Comparison of ENCODE assay signal across 38 cellular contexts in the genomic region with DNA sequence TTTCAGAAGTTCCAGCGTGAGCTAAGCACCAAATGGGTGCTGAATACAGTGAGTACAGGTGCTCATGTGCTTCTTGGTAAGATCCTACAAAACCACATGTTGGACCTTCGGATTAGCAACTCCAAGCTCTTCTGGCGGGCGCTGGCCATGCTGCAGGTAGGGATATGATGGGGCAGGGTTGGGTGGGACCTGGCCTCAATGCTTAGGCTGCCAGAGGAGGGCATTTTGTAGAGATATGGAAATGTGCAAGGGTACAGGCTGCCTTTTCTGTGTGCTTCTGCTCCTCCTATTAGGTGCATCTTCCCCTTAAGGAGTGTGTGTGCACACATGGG. TPM values are rescaled to one million over a fixed set of nuclear protein-coding genes. Genes with fewer than 3 reads are reported as not detected.
"Had no signal": no experiment of that assay in that cellular context is flagged by ENCODE, and none has a peak within 500 bp of the region (broad histone marks: within the 10 kb centered on the region; RNA-seq: fewer than 3 reads in every experiment).

No MANE protein-coding gene starts in this region.

- H3K27me3 ChIP-seq: adrenal gland, body of pancreas, brain microvascular endothelial cell, breast epithelium had no signal

- H3K4me3 ChIP-seq: adrenal gland, body of pancreas, breast epithelium had no signal

- H3K4me1 Mint-ChIP-seq: activated B cell treated with CpG ODN at 0.5 μM for 24 hours; activated CD4-positive, alpha-beta T cell treated with anti-CD3 and anti-CD28 coated beads, Interleukin-2, amount 10 ng/mL, durations not matched to agents 24 days and 14 days; activated naive CD8-positive, alpha-beta T cell treated with anti-CD3 and anti-CD28 coated beads for 36 hours; activated T-helper 17 cell treated with anti-CD3 and anti-CD28 coated beads, Interleukin-2, amount 50 U/mL, for 72 hours had no signal

- H3K9me3 ChIP-seq: adrenal gland, body of pancreas, breast epithelium had no signal

- ATAC-seq: activated CD8-positive, alpha-beta T cell treated with anti-CD3 and anti-CD28 coated beads for 36 hours; activated naive CD4-positive, alpha-beta T cell treated with anti-CD3 and anti-CD28 coated beads, Interleukin-2, amount 50 U/mL, for 72 hours; activated T-cell treated with anti-CD3 and anti-CD28 coated beads, Interleukin-2, amount 50 U/mL, for 4 hours; activated T-cell treated with anti-CD3 and anti-CD28 coated beads, Interleukin-2, amount 50 U/mL, for 72 hours; activated T-helper 17 cell treated with anti-CD3 and anti-CD28 coated beads, Interleukin-2, amount 50 U/mL, for 72 hours; body of pancreas had no signal

- DNase-seq: activated B cell treated with CpG ODN at 0.5 μM for 24 hours; activated CD4-positive, alpha-beta memory T cell treated with anti-CD3 and anti-CD28 coated beads for 36 hours; activated CD4-positive, alpha-beta T cell treated with anti-CD3 and anti-CD28 coated beads for 4 hours; activated CD4-positive, alpha-beta T cell treated with anti-CD3 and anti-CD28 coated beads, Interleukin-2, amount 10 ng/mL, durations not matched to agents 24 days and 14 days; activated CD4-positive, alpha-beta T cell treated with anti-CD3 and anti-CD28 coated beads, Interleukin-2, amount 50 U/mL, for 1 hour; activated CD4-positive, alpha-beta T cell treated with anti-CD3 and anti-CD28 coated beads, Interleukin-2, amount 50 U/mL, for 4 hours; activated CD4-positive, CD25-positive, alpha-beta regulatory T cell treated with anti-CD3 and anti-CD28 coated beads, Interleukin-2, amount 50 U/mL, for 72 hours; activated CD8-positive, alpha-beta memory T cell treated with anti-CD3 and anti-CD28 coated beads, Interleukin-2, amount 50 U/mL, for 4 hours; activated CD8-positive, alpha-beta T cell treated with anti-CD3 and anti-CD28 coated beads for 36 hours; activated effector memory CD4-positive, alpha-beta T cell treated with anti-CD3 and anti-CD28 coated beads, Interleukin-2, amount 50 U/mL, for 16 hours; activated gamma-delta T cell treated with Interleukin-2 at 50 U/mL for 16 hours; activated naive CD4-positive, alpha-beta T cell; activated naive CD4-positive, alpha-beta T cell treated with anti-CD3 and anti-CD28 coated beads for 36 hours; activated naive CD4-positive, alpha-beta T cell treated with anti-CD3 and anti-CD28 coated beads, Interleukin-2, amount 50 U/mL, for 16 hours; activated naive CD8-positive, alpha-beta T cell treated with anti-CD3 and anti-CD28 coated beads for 36 hours; activated T-cell treated with anti-CD3 and anti-CD28 coated beads for 4 hours; activated T-cell treated with anti-CD3 and anti-CD28 coated beads, Interleukin-2, amount 50 U/mL, for 1 hour; activated T-cell treated with anti-CD3 and anti-CD28 coated beads, Interleukin-2, amount 50 U/mL, for 4 hours; activated T-cell treated with anti-CD3 and anti-CD28 coated beads, Interleukin-2, amount 50 U/mL, for 72 hours; adrenal gland; amniotic stem cell; aorta; body of pancreas; brain microvascular endothelial cell; central memory CD4-positive, alpha-beta T cell; T-helper 1 cell; T-helper 2 cell; T-helper 9 cell had no signal

- H3K36me3 ChIP-seq: adrenal gland, brain microvascular endothelial cell, breast epithelium had no signal

- H3K4me1 ChIP-seq: adrenal gland, body of pancreas, breast epithelium had no signal

- H3K36me3 Mint-ChIP-seq: activated CD4-positive, alpha-beta memory T cell treated with anti-CD3 and anti-CD28 coated beads for 36 hours; activated naive CD4-positive, alpha-beta T cell treated with anti-CD3 and anti-CD28 coated beads, Interleukin-2, amount 50 U/mL, for 72 hours; activated naive CD8-positive, alpha-beta T cell treated with anti-CD3 and anti-CD28 coated beads for 36 hours had no signal

- H3K4me3 Mint-ChIP-seq: activated B cell treated with CpG ODN at 0.5 μM for 24 hours; activated CD4-positive, alpha-beta memory T cell treated with anti-CD3 and anti-CD28 coated beads for 36 hours; activated CD4-positive, alpha-beta T cell treated with anti-CD3 and anti-CD28 coated beads, Interleukin-2, amount 10 ng/mL, durations not matched to agents 24 days and 14 days; activated CD8-positive, alpha-beta T cell treated with anti-CD3 and anti-CD28 coated beads for 36 hours; activated naive CD4-positive, alpha-beta T cell treated with anti-CD3 and anti-CD28 coated beads for 36 hours; activated naive CD8-positive, alpha-beta T cell treated with anti-CD3 and anti-CD28 coated beads for 36 hours; activated T-cell treated with anti-CD3 and anti-CD28 coated beads, Interleukin-2, amount 50 U/mL, for 4 hours; activated T-cell treated with anti-CD3 and anti-CD28 coated beads, Interleukin-2, amount 50 U/mL, for 72 hours; activated T-helper 1 cell treated with anti-CD3 and anti-CD28 coated beads, Interleukin-12 subunit alpha, Interleukin-12 subunit beta, Interleukin-2, Interleukin-4 antibody, amounts not matched to agents 30 ng/mL and 10 ng/mL and 1 ng/mL, durations not matched to agents 14 hours and 24 hours and 36 hours; activated T-helper 17 cell treated with anti-CD3 and anti-CD28 coated beads, Interleukin-2, amount 50 U/mL, for 72 hours; T-helper 1 cell treated with Interleukin-12 subunit alpha and Interleukin-12 subunit beta and Interleukin-4 antibody, amounts not matched to agents 30 μg/mL and 1 μg/mL, for 36 hours; T-helper 2 cell treated with Interferon-gamma antibody and Interleukin-4, amounts not matched to agents 5 μg/mL and 100 μg/mL, for 36 hours had no signal

- H3K27ac ChIP-seq: adrenal gland, body of pancreas, brain microvascular endothelial cell, breast epithelium, VCaP had no signal

- H3K9me3 Mint-ChIP-seq: activated B cell treated with CpG ODN at 0.5 μM for 24 hours; activated CD4-positive, alpha-beta memory T cell treated with anti-CD3 and anti-CD28 coated beads for 36 hours; activated CD4-positive, alpha-beta T cell treated with anti-CD3 and anti-CD28 coated beads, Interleukin-2, amount 10 ng/mL, durations not matched to agents 24 days and 14 days; activated CD8-positive, alpha-beta T cell treated with anti-CD3 and anti-CD28 coated beads for 36 hours; activated naive CD4-positive, alpha-beta T cell treated with anti-CD3 and anti-CD28 coated beads for 36 hours; activated naive CD4-positive, alpha-beta T cell treated with anti-CD3 and anti-CD28 coated beads, Interleukin-2, amount 50 U/mL, for 72 hours; activated naive CD8-positive, alpha-beta T cell treated with anti-CD3 and anti-CD28 coated beads for 36 hours; activated T-cell treated with anti-CD3 and anti-CD28 coated beads, Interleukin-2, amount 50 U/mL, for 4 hours; activated T-cell treated with anti-CD3 and anti-CD28 coated beads, Interleukin-2, amount 50 U/mL, for 72 hours; activated T-helper 1 cell treated with anti-CD3 and anti-CD28 coated beads, Interleukin-12 subunit alpha, Interleukin-12 subunit beta, Interleukin-2, Interleukin-4 antibody, amounts not matched to agents 30 ng/mL and 10 ng/mL and 1 ng/mL, durations not matched to agents 14 hours and 24 hours and 36 hours; activated T-helper 17 cell treated with anti-CD3 and anti-CD28 coated beads, Interleukin-2, amount 50 U/mL, for 72 hours; T-helper 1 cell treated with Interleukin-12 subunit alpha and Interleukin-12 subunit beta and Interleukin-4 antibody, amounts not matched to agents 30 μg/mL and 1 μg/mL, for 36 hours; T-helper 2 cell treated with Interferon-gamma antibody and Interleukin-4, amounts not matched to agents 5 μg/mL and 100 μg/mL, for 36 hours had no signal

- H3K27ac Mint-ChIP-seq: activated B cell treated with CpG ODN at 0.5 μM for 24 hours; activated CD4-positive, alpha-beta memory T cell treated with anti-CD3 and anti-CD28 coated beads for 36 hours; activated CD4-positive, alpha-beta T cell treated with anti-CD3 and anti-CD28 coated beads, Interleukin-2, amount 10 ng/mL, durations not matched to agents 24 days and 14 days; activated CD8-positive, alpha-beta T cell treated with anti-CD3 and anti-CD28 coated beads for 36 hours; activated naive CD4-positive, alpha-beta T cell treated with anti-CD3 and anti-CD28 coated beads for 36 hours; activated naive CD4-positive, alpha-beta T cell treated with anti-CD3 and anti-CD28 coated beads, Interleukin-2, amount 50 U/mL, for 72 hours; activated naive CD8-positive, alpha-beta T cell treated with anti-CD3 and anti-CD28 coated beads for 36 hours; activated T-cell treated with anti-CD3 and anti-CD28 coated beads, Interleukin-2, amount 50 U/mL, for 72 hours; activated T-helper 1 cell treated with anti-CD3 and anti-CD28 coated beads, Interleukin-12 subunit alpha, Interleukin-12 subunit beta, Interleukin-2, Interleukin-4 antibody, amounts not matched to agents 30 ng/mL and 10 ng/mL and 1 ng/mL, durations not matched to agents 14 hours and 24 hours and 36 hours; activated T-helper 17 cell treated with anti-CD3 and anti-CD28 coated beads, Interleukin-2, amount 50 U/mL, for 72 hours; T-helper 1 cell treated with Interleukin-12 subunit alpha and Interleukin-12 subunit beta and Interleukin-4 antibody, amounts not matched to agents 30 μg/mL and 1 μg/mL, for 36 hours; T-helper 2 cell treated with Interferon-gamma antibody and Interleukin-4, amounts not matched to agents 5 μg/mL and 100 μg/mL, for 36 hours had no signal

RNA-seq across cellular contexts. Expression of gene GCKR, which starts 22.1 kb away (rescaled TPM):
- total RNA-seq: activated B cell treated with CpG ODN at 0.5 μM for 24 hours; activated CD4-positive, alpha-beta memory T cell treated with anti-CD3 and anti-CD28 coated beads for 36 hours; activated CD4-positive, alpha-beta T cell treated with anti-CD3 and anti-CD28 coated beads, Interleukin-2, amount 10 ng/mL, durations not matched to agents 24 days and 14 days; activated CD8-positive, alpha-beta memory T cell treated with anti-CD3 and anti-CD28 coated beads for 36 hours; activated CD8-positive, alpha-beta T cell treated with anti-CD3 and anti-CD28 coated beads for 36 hours; activated naive CD4-positive, alpha-beta T cell treated with anti-CD3 and anti-CD28 coated beads for 36 hours; activated naive CD4-positive, alpha-beta T cell treated with anti-CD3 and anti-CD28 coated beads, Interleukin-2, amount 50 U/mL, for 72 hours; activated naive CD8-positive, alpha-beta T cell treated with anti-CD3 and anti-CD28 coated beads for 36 hours; activated T-cell treated with anti-CD3 and anti-CD28 coated beads, Interleukin-2, amount 50 U/mL, for 4 hours; activated T-cell treated with anti-CD3 and anti-CD28 coated beads, Interleukin-2, amount 50 U/mL, for 72 hours; activated T-helper 1 cell treated with anti-CD3 and anti-CD28 coated beads, Interleukin-12 subunit alpha, Interleukin-12 subunit beta, Interleukin-2, Interleukin-4 antibody, amounts not matched to agents 30 ng/mL and 10 ng/mL and 1 ng/mL, durations not matched to agents 14 hours and 24 hours and 36 hours; activated T-helper 17 cell treated with anti-CD3 and anti-CD28 coated beads, Interleukin-2, amount 50 U/mL, for 72 hours; astrocyte; cardiac septum had no signal

RNA-seq across cellular contexts. Expression of gene FNDC4, which starts 23.7 kb away (rescaled TPM):
- total RNA-seq: activated B cell treated with CpG ODN at 0.5 μM for 24 hours; activated CD4-positive, alpha-beta T cell treated with anti-CD3 and anti-CD28 coated beads, Interleukin-2, amount 10 ng/mL, durations not matched to agents 24 days and 14 days; activated CD8-positive, alpha-beta memory T cell treated with anti-CD3 and anti-CD28 coated beads for 36 hours; activated CD8-positive, alpha-beta T cell treated with anti-CD3 and anti-CD28 coated beads for 36 hours; activated naive CD4-positive, alpha-beta T cell treated with anti-CD3 and anti-CD28 coated beads for 36 hours; activated naive CD4-positive, alpha-beta T cell treated with anti-CD3 and anti-CD28 coated beads, Interleukin-2, amount 50 U/mL, for 72 hours; activated naive CD8-positive, alpha-beta T cell treated with anti-CD3 and anti-CD28 coated beads for 36 hours had no signal
